In genomic region chr3:155138677-155139076, GRCh38 we compare ENCODE assay signal across 22 cellular contexts. TPM values are rescaled to one million over a fixed set of nuclear protein-coding genes. Genes with fewer than 3 reads are reported as not detected.
"Had no signal": no experiment of that assay in that cellular context is flagged by ENCODE, and none has a peak within 500 bp of the region (broad histone marks: within the 10 kb centered on the region; RNA-seq: fewer than 3 reads in every experiment).

No MANE protein-coding gene starts in this region.

- DNase-seq: activated CD4-positive, alpha-beta T cell treated with anti-CD3 and anti-CD28 coated beads for 48 hours; activated CD4-positive, alpha-beta T cell treated with anti-CD3 and anti-CD28 coated beads, Interleukin-2, amount 50 U/mL, for 4 hours; activated CD4-positive, CD25-positive, alpha-beta regulatory T cell treated with anti-CD3 and anti-CD28 coated beads, Interleukin-2, amount 50 U/mL, for 72 hours; activated CD8-positive, alpha-beta memory T cell treated with anti-CD3 and anti-CD28 coated beads, Interleukin-2, amount 50 U/mL, for 48 hours; activated CD8-positive, alpha-beta T cell treated with anti-CD3 and anti-CD28 coated beads, Interleukin-2, amount 10 ng/mL, durations not matched to agents 7 days and 5 days; activated naive CD4-positive, alpha-beta T cell treated with anti-CD3 and anti-CD28 coated beads, Interleukin-2, amount 50 U/mL, for 16 hours; activated naive CD8-positive, alpha-beta T cell treated with anti-CD3 and anti-CD28 coated beads, Interleukin-2, amount 10 ng/mL, durations not matched to agents 7 days and 5 days; activated T-cell treated with anti-CD3 and anti-CD28 coated beads, Interleukin-2, amount 50 U/mL, for 1 hour; adrenal gland; anterior cingulate cortex; NCI-H1092; NCI-H1417; NCI-H1930; NCI-H2171 treated with DMSO at 0.1 percent for 48 hours; NCI-H226; NCI-H510A; NCI-H526 treated with DMSO at 0.1 percent for 48 hours; NK-92 treated with Interleukin-12 subunit alpha and Interleukin-12 subunit beta, amount 100 ng/mL, for 24 hours; PC-3; SHP77 treated with DMSO at 0.1 percent for 48 hours had no signal

- H3K9me3 ChIP-seq: adrenal gland had no signal

- H3K4me2 ChIP-seq: KMS-11 had no signal

- H3K9me3 Mint-ChIP-seq: T-helper 1 cell treated with Interleukin-12 subunit alpha and Interleukin-12 subunit beta and Interleukin-4 antibody, amounts not matched to agents 30 μg/mL and 1 μg/mL, for 36 hours had no signal

- H3K4me3 Mint-ChIP-seq: activated CD8-positive, alpha-beta T cell treated with anti-CD3 and anti-CD28 coated beads, Interleukin-2, amount 10 ng/mL, durations not matched to agents 7 days and 5 days; activated naive CD8-positive, alpha-beta T cell treated with anti-CD3 and anti-CD28 coated beads, Interleukin-2, amount 10 ng/mL, durations not matched to agents 7 days and 5 days; T-helper 1 cell treated with Interleukin-12 subunit alpha and Interleukin-12 subunit beta and Interleukin-4 antibody, amounts not matched to agents 30 μg/mL and 1 μg/mL, for 36 hours had no signal

- H3K4me1 ChIP-seq: adrenal gland had no signal

- H3K27ac Mint-ChIP-seq: activated CD8-positive, alpha-beta T cell treated with anti-CD3 and anti-CD28 coated beads, Interleukin-2, amount 10 ng/mL, durations not matched to agents 7 days and 5 days; activated naive CD8-positive, alpha-beta T cell treated with anti-CD3 and anti-CD28 coated beads, Interleukin-2, amount 10 ng/mL, durations not matched to agents 7 days and 5 days; T-helper 1 cell treated with Interleukin-12 subunit alpha and Interleukin-12 subunit beta and Interleukin-4 antibody, amounts not matched to agents 30 μg/mL and 1 μg/mL, for 36 hours had no signal

- H3K36me3 Mint-ChIP-seq: activated naive CD8-positive, alpha-beta T cell treated with anti-CD3 and anti-CD28 coated beads, Interleukin-2, amount 10 ng/mL, durations not matched to agents 7 days and 5 days had no signal

- H3K27me3 Mint-ChIP-seq: activated naive CD8-positive, alpha-beta T cell treated with anti-CD3 and anti-CD28 coated beads, Interleukin-2, amount 10 ng/mL, durations not matched to agents 7 days and 5 days had no signal

- H3K9ac ChIP-seq: KMS-11 had no signal

- H3K27ac ChIP-seq: adrenal gland, KMS-11 had no signal

- H3K27me3 ChIP-seq: adrenal gland had no signal

- H3K4me1 Mint-ChIP-seq: activated naive CD8-positive, alpha-beta T cell treated with anti-CD3 and anti-CD28 coated beads, Interleukin-2, amount 10 ng/mL, durations not matched to agents 7 days and 5 days had no signal

- H3K4me3 ChIP-seq: adrenal gland had no signal

- H3K36me3 ChIP-seq: adrenal gland had no signal

RNA-seq across cellular contexts. Expression of gene MME, which starts 58.6 kb away (rescaled TPM):
- total RNA-seq: activated CD8-positive, alpha-beta T cell treated with anti-CD3 and anti-CD28 coated beads, Interleukin-2, amount 10 ng/mL, durations not matched to agents 7 days and 5 days had no signal
